Comparison of ENCODE assay signal across 8 cellular contexts in the genomic region with DNA sequence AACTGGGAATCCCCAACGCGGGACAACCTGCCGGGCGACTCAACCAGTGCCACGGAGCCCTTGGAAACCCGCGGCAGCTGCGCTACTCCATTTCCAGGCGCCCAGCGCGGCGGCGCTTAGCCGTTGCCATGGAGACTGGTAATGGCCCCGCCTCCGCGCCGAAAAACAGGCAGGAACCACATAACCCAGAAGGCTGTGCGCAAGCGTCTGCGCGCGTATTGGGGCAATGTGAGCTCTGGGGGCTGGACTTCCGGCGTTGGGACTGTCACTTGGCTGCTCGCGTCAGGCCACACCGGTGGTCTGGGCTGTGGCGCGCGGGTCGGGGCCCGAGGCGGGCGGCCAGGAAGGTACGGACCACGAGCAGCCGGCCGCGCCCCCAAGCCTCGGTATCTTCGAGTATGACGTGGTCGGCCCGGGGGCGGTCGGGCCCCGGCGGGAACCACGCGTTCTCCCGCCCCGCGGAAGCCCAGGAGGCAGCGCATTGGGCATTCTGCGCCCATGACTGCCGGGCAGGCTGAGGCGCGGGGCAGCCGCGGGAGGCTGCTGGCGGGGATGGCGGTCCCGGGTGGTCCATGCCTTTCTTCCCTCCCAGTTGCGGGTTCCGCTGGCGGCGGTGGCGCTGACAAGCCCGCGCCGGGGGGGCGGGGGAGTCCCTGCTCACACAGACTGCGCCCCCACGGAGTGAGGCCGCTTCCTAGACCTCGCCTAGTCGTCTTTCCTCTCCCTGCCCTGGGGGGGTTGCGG.
DNase-seq lines count a peak whose midpoint lies in the region; ATAC-seq and TF ChIP-seq lines count a peak whose summit lies in the region.

A gene (plus strand): TSS at position 265 of the 744 bp plus-strand sequence. CDS start 2,080 bp downstream, outside the sequence.

- peak within 1 kb of the TSS; percentile 72 to 88 (median 79) for H3K9ac ChIP-seq in BLaER1 treated with 17β-estradiol and CSF1 and Interleukin-3, amounts not matched to agents 10 nM and 100 nM

- DNase-seq in NCI-H526 (lab: John Stamatoyannopoulos, UW) (peak; percentile 95 to 98), coronary artery (ENCODE audit: low spot score) (peak; percentile 98), left kidney (ENCODE audit: low read depth, low spot score) (peak; percentile 99)
- peak; percentile 97 for DNase-seq in activated CD4-positive, alpha-beta T cell treated with anti-CD3 and anti-CD28 coated beads for 48 hours
- DNase-seq in stimulated activated CD4-positive, alpha-beta T cell treated with anti-CD3 and anti-CD28 coated beads, Interleukin-1b, Interleukin-23, amount 100 ng/mL, for 48 hours = peak; percentile 95

- ATAC-seq in GM19328 (IDR thresholded peaks at IDR 0.05; ENCODE audit: unreplicated experiment) = peak; percentile 93
- peak; percentile 82 for ATAC-seq in HG03469 (IDR thresholded peaks at IDR 0.05; ENCODE audit: unreplicated experiment)

- peaks cover 0 to 10% (median 0%) of the 10 kb centered on the region in 11 experiments; a peak in 1 of 22 replicates for H4K20me1 ChIP-seq in BLaER1 treated with 17β-estradiol and CSF1 and Interleukin-3, amounts not matched to agents 10 nM and 100 nM

- H3K27me3 ChIP-seq in BLaER1 treated with 17β-estradiol and CSF1 and Interleukin-3, amounts not matched to agents 10 nM and 100 nM = peaks cover 0 to 25% (median 20%) of the 10 kb centered on the region in 11 experiments; a peak in 15 of 22 replicates

- H3K27ac ChIP-seq in BLaER1 treated with 17β-estradiol and CSF1 and Interleukin-3, amounts not matched to agents 10 nM and 100 nM = peak within 1 kb of the TSS in 10 of 11 experiments; percentile 41 to 75 (median 66); a peak in 19 of 22 replicates
- H3K27ac ChIP-seq in coronary artery = peak within 1 kb of the TSS in 1 of 2 donors; percentile 82

- H3K4me1 ChIP-seq in BLaER1 treated with 17β-estradiol and CSF1 and Interleukin-3, amounts not matched to agents 10 nM and 100 nM = peaks cover 0 to 16% (median 9%) of the 10 kb centered on the region in 10 experiments; a peak in 14 of 20 replicates

- no peak for TF ChIP-seq CTCF in coronary artery (IDR thresholded peaks at IDR 0.05)

- peaks cover 10 to 31% (median 23%) of the 10 kb centered on the region in 11 experiments; a peak in 20 of 22 replicates for H3K36me3 ChIP-seq in BLaER1 treated with 17β-estradiol and CSF1 and Interleukin-3, amounts not matched to agents 10 nM and 100 nM

- H3K9me3 ChIP-seq in BLaER1 treated with 17β-estradiol and CSF1 and Interleukin-3, amounts not matched to agents 10 nM and 100 nM (replicated peaks in 1 of 11) = peaks cover 36 to 44% (median 42%) of the 10 kb centered on the region in 11 experiments

- peak within 1 kb of the TSS; percentile 63 to 92 (median 86) for H3K4me3 ChIP-seq in BLaER1 treated with 17β-estradiol and CSF1 and Interleukin-3, amounts not matched to agents 10 nM and 100 nM
- H3K4me3 ChIP-seq in coronary artery = peak within 1 kb of the TSS; percentile 97

- peak within 1 kb of the TSS; percentile 82 to 97 (median 92) for H3K4me2 ChIP-seq in BLaER1 treated with 17β-estradiol and CSF1 and Interleukin-3, amounts not matched to agents 10 nM and 100 nM
